8 cellular contexts compared by ENCODE assay signal in genomic region chr2:28869494-28870145, GRCh38. TPM values are rescaled to one million over a fixed set of nuclear protein-coding genes. Genes with fewer than 3 reads are reported as not detected.
DNase-seq lines count a peak whose midpoint lies in the region; ATAC-seq lines count a peak whose summit lies in the region.

No MANE protein-coding gene starts in this region.

- intact Hi-C loops in naive thymus-derived CD4-positive, alpha-beta T cell (cut with micrococcal nuclease): loop anchor here (1.0 to 10.0 kb wide), 9 partner anchors 25 to 475 kb away; partner anchors contain the start of genes PPP1CB (in 2 of the 2), SPDYA (in 2 of the 2), WDR43 (in 2 of the 2) and FOSL2 (in 1 of the 2)

- no peaks in the 10 kb centered on the region for H3K27me3 Mint-ChIP-seq in effector memory CD8-positive, alpha-beta T cell
- peaks cover 0 to 1% (median 0%) of the 10 kb centered on the region in 5 donors for H3K27me3 Mint-ChIP-seq in naive thymus-derived CD4-positive, alpha-beta T cell

- H3K36me3 Mint-ChIP-seq in effector memory CD8-positive, alpha-beta T cell (ENCODE audit: insufficient read depth): peaks cover 18% of the 10 kb centered on the region
- peaks cover 0 to 16% (median 4%) of the 10 kb centered on the region in 5 donors for H3K36me3 Mint-ChIP-seq in naive thymus-derived CD4-positive, alpha-beta T cell

- H3K9me3 Mint-ChIP-seq in effector memory CD8-positive, alpha-beta T cell: no peaks in the 10 kb centered on the region
- no peaks in the 10 kb centered on the region for H3K9me3 Mint-ChIP-seq in naive thymus-derived CD4-positive, alpha-beta T cell

- POLR2A ChIA-PET in naive thymus-derived CD4-positive, alpha-beta T cell (lab: Charles Lee): interaction anchor here (0.5 to 7.3 kb wide), 20 partner anchors 9 to 1176 kb away, joined by 3 to 93 read pairs (median 4); partner anchors contain the start of genes CLIP4, PPP1CB and WDR43

- peaks cover 31 to 38% of the 10 kb centered on the region in 2 donors for H3K4me1 Mint-ChIP-seq in effector memory CD8-positive, alpha-beta T cell (ENCODE audit: low read depth in 2 of 2)
- H3K4me1 Mint-ChIP-seq in naive thymus-derived CD4-positive, alpha-beta T cell: peaks cover 29 to 55% (median 44%) of the 10 kb centered on the region in 7 donors

- DNase-seq in AG08395 (ENCODE audit: low spot score) (peak; percentile 55), SJSA1 (ENCODE audit: low read depth in 1 of 2, low spot score in 2 of 2) (peak in 1 of 2 experiments; percentile 48), glomerular visceral epithelial cell (ENCODE audit: extremely low spot score) (no peak), HCEC 1CT (no peak)
- DNase-seq in effector memory CD8-positive, alpha-beta T cell: peak in 2 of 3 experiments; percentile 10 to 12
- peak in 2 of 9 donors; percentile 3 to 10 for DNase-seq in naive thymus-derived CD4-positive, alpha-beta T cell

- peaks cover 10% of the 10 kb centered on the region for H3K4me1 ChIP-seq in SJSA1 (replicated peaks)
- peaks cover 22 to 25% of the 10 kb centered on the region in 2 donors for H3K4me1 ChIP-seq in naive thymus-derived CD4-positive, alpha-beta T cell (ENCODE audit: control insufficient read depth in 2 of 2, insufficient read depth in 2 of 2, low read length in 2 of 2)

- peaks cover under 1% of the 10 kb centered on the region for H3K27me3 ChIP-seq in SJSA1 (replicated peaks)
- H3K27me3 ChIP-seq in naive thymus-derived CD4-positive, alpha-beta T cell (ENCODE audit: control insufficient read depth in 2 of 2, insufficient read depth in 2 of 2, low read length in 2 of 2): no peaks in the 10 kb centered on the region

- H3K9me3 ChIP-seq in SJSA1 (replicated peaks): no peaks in the 10 kb centered on the region
- no peaks in the 10 kb centered on the region for H3K9me3 ChIP-seq in naive thymus-derived CD4-positive, alpha-beta T cell (ENCODE audit: control insufficient read depth in 2 of 3, low read length in 3 of 3)

- peak overlapping the region; percentile 9; the same call in 1 of the 2 replicates for H3K27ac ChIP-seq in SJSA1
- peak overlapping the region; percentile 87 for H3K27ac ChIP-seq in naive thymus-derived CD4-positive, alpha-beta T cell (ENCODE audit: low read depth, low read length)

- H3K27ac Mint-ChIP-seq in effector memory CD8-positive, alpha-beta T cell: peak overlapping the region; percentile 97
- H3K27ac Mint-ChIP-seq in naive thymus-derived CD4-positive, alpha-beta T cell: peak overlapping the region; percentile 95 to 100 (median 98)

- H3K4me3 ChIP-seq in SJSA1: peak overlapping the region; percentile 63
- peak overlapping the region; percentile 96 for H3K4me3 ChIP-seq in naive thymus-derived CD4-positive, alpha-beta T cell (ENCODE audit: low read length)

- H3K36me3 ChIP-seq in SJSA1: peaks cover 12% of the 10 kb centered on the region
- H3K36me3 ChIP-seq in naive thymus-derived CD4-positive, alpha-beta T cell (ENCODE audit: control insufficient read depth in 2 of 3, insufficient read depth in 3 of 3, low read length in 3 of 3): peaks cover 0 to 4% (median 0%) of the 10 kb centered on the region in 3 experiments

- ATAC-seq in GM18511 (IDR thresholded peaks at IDR 0.05; ENCODE audit: unreplicated experiment) (peak; percentile 32), HG03066 (IDR thresholded peaks at IDR 0.05; ENCODE audit: low read depth, unreplicated experiment) (peak; percentile 26)
- peak; percentile 3 for ATAC-seq in effector memory CD8-positive, alpha-beta T cell (replicated peaks)
- ATAC-seq in naive thymus-derived CD4-positive, alpha-beta T cell: peak; percentile 12

- peak overlapping the region; percentile 93 to 99 for H3K4me3 Mint-ChIP-seq in effector memory CD8-positive, alpha-beta T cell
- H3K4me3 Mint-ChIP-seq in naive thymus-derived CD4-positive, alpha-beta T cell: peak overlapping the region; percentile 90 to 98 (median 96)

- CTCF ChIA-PET in naive thymus-derived CD4-positive, alpha-beta T cell (lab: Charles Lee): interaction anchor here (0.6 to 1.3 kb wide), 4 partner anchors 100 to 1027 kb away, joined by 3 read pairs; no protein-coding TSS in a partner anchor

RNA-seq across cellular contexts. Expression of gene TRMT61B, which starts 0.5 kb away (rescaled TPM):
- 14.6 and 16.6 TPM in 2 replicates for total RNA-seq in SJSA1 (2014; rRNA removed; shearing (Covaris generic))
- total RNA-seq in naive thymus-derived CD4-positive, alpha-beta T cell: 10 to 100 TPM; 14.8 to 24.5 (median 20.5) TPM
- polyA plus RNA-seq in naive thymus-derived CD4-positive, alpha-beta T cell: 10 to 100 TPM; 18.6 to 25.2 TPM

RNA-seq across cellular contexts. Expression of gene WDR43, which starts 24.8 kb away (rescaled TPM):
- 57.5 and 79.2 TPM in 2 replicates for total RNA-seq in SJSA1 (2014; rRNA removed; shearing (Covaris generic))
- 10 to 100 TPM; 49.6 to 75.0 (median 63.9) TPM for total RNA-seq in naive thymus-derived CD4-positive, alpha-beta T cell
- 10 to 100 TPM; 44.4 to 46.6 TPM for polyA plus RNA-seq in naive thymus-derived CD4-positive, alpha-beta T cell

RNA-seq across cellular contexts. Expression of gene SPDYA, which starts 59.0 kb away (rescaled TPM):
- total RNA-seq in SJSA1 (2014; rRNA removed; shearing (Covaris generic)): 0.24 and 0.28 TPM in 2 replicates
- 1 to 10 TPM; 1.3 to 9.8 (median 4.6) TPM for total RNA-seq in naive thymus-derived CD4-positive, alpha-beta T cell
- not detected for polyA plus RNA-seq in naive thymus-derived CD4-positive, alpha-beta T cell

Comparison
In these comparisons a context has a peak if more than half of its experiments do, and no peak if none do; other contexts are left out.
1. DNase-seq: peak in AG08395 (single experiment) and effector memory CD8-positive, alpha-beta T cell (2 of 3); none in glomerular visceral epithelial cell (single experiment) and HCEC 1CT (single experiment).
2. Peak in every context shown above with its lines, with median percentiles within 50 percentile points of each other: ATAC-seq.